ENCODE assay signal across 24 cellular contexts in the genomic region with DNA sequence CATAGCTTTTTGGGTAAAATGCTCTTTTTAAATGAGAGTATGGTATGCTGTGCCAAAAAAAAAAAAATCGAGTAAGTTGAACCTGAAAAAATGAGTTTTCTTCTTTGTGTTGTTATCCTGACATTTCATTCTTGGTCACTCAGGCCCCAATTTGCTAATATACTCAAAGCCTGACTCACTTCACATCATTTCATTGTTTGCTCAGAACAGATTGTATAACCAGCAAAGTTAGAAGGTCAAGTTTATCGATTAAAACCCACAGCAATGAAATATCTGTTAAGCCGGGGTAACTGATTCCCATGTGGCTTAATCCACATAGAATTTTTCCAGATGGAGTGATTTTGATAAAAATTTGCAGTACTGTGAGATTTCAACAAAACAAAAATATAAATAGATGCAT.
"Had no signal": no experiment of that assay in that cellular context is flagged by ENCODE, and none has a peak within 500 bp of the region (broad histone marks: within the 10 kb centered on the region; RNA-seq: fewer than 3 reads in every experiment).

No MANE protein-coding gene starts in this region.

- H3K36me3 ChIP-seq: gastrocnemius medialis, heart left ventricle, neutrophil, prostate gland, right atrium auricular region, sigmoid colon, stomach, thyroid gland, vagina had no signal

- DNase-seq: cortex of kidney; effector memory CD8-positive, alpha-beta T cell; foreskin fibroblast; gastrocnemius medialis; heart left ventricle; hippocampal formation; left colon; left ventricle myocardium superior; mesenchymal stem cell; mucosa of descending colon; naive B cell; sigmoid colon; stimulated activated CD4-positive, alpha-beta T cell treated with anti-CD3 and anti-CD28 coated beads, Interleukin-2, amount 100 ng/mL, for 24 hours; stimulated activated CD4-positive, alpha-beta T cell treated with anti-CD3 and anti-CD28 coated beads, Interleukin-4, amount 100 ng/mL, for 24 hours; stimulated activated naive CD4-positive, alpha-beta T cell treated with Interleukin-2 at 50 U/mL for 16 hours; stomach; thyroid gland; trophoblast cell had no signal

- H3K4me1 ChIP-seq: gastrocnemius medialis, heart left ventricle, prostate gland, right atrium auricular region, thyroid gland, vagina had no signal

- H3K27me3 ChIP-seq: gastrocnemius medialis, heart left ventricle, neutrophil, right atrium auricular region, sigmoid colon, stomach, thyroid gland, vagina had no signal

- H3K9me3 ChIP-seq: gastrocnemius medialis, heart left ventricle, mucosa of descending colon, neutrophil, prostate gland, right atrium auricular region, sigmoid colon, stomach, thyroid gland, vagina had no signal

- H3K4me3 ChIP-seq: gastrocnemius medialis, heart left ventricle, mucosa of descending colon, prostate gland, right atrium auricular region, sigmoid colon, stomach, thyroid gland, vagina had no signal

- ATAC-seq: effector memory CD8-positive, alpha-beta T cell; gastrocnemius medialis; heart left ventricle; left colon; left ventricle myocardium superior; mucosa of descending colon; natural killer cell treated with Interleukin-12 subunit alpha and Interleukin-12 subunit beta and Interleukin-15 and Interleukin-18, amount 100 ng/mL, for 72 hours; stimulated activated effector memory CD8-positive, alpha-beta T cell treated with anti-CD3 and anti-CD28 coated beads, Interleukin-12 subunit alpha, Interleukin-12 subunit beta, amount 100 ng/mL, for 72 hours had no signal

- H3K27ac ChIP-seq: gastrocnemius medialis, heart left ventricle, neutrophil, prostate gland, right atrium auricular region, sigmoid colon, stomach, thyroid gland, vagina had no signal
